ENCODE assay signal across 1 cellular context in the genomic region with DNA sequence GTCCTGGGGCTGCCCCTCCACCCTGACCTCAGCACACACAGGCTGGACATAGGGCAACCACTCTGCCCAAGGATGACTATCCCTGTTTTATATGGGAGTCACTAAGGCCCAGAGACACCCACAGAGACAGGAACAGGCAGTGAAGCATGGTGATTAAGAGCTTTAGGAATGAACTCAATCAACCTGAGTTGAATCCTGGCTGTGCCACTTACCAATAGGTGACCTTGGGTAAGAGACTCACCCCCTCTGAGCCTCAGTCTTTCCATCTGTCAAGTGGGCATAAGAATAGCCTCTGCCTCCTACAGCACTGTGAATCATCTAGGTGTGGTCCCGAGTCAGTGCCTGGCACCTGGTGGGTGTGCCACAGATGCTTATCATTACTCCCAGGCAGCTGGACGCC.
A peak's percentile ranks its signal among the peaks of the same experiment; 100 is the strongest.
TF ChIP-seq lines count a peak whose summit lies in the region.

No MANE protein-coding gene starts in this region.

TF ChIP-seq in IMR-90, 13 proteins besides CTCF, POLR2A, EP300 and RAD21:
- TF ChIP-seq MAFK (IDR thresholded peaks at IDR 0.05; ENCODE audit: low read depth, low read length), result no peak
- no peak for TF ChIP-seq FOS (IDR thresholded peaks at IDR 0.05; ENCODE audit: low read depth, low read length)
- peak; percentile 75 for TF ChIP-seq RCOR1 (IDR thresholded peaks at IDR 0.05; ENCODE audit: insufficient replicate concordance, low read length)
- TF ChIP-seq, protein P1, sequence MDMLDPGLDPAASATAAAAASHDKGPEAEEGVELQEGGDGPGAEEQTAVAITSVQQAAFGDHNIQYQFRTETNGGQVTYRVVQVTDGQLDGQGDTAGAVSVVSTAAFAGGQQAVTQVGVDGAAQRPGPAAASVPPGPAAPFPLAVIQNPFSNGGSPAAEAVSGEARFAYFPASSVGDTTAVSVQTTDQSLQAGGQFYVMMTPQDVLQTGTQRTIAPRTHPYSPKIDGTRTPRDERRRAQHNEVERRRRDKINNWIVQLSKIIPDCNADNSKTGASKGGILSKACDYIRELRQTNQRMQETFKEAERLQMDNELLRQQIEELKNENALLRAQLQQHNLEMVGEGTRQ (IDR thresholded peaks at IDR 0.05; ENCODE audit: low read depth, low read length), result no peak
- no peak for TF ChIP-seq NFE2L2 (IDR thresholded peaks at IDR 0.05; ENCODE audit: low read depth, low read length)
- no peak for TF ChIP-seq SMC3 (IDR thresholded peaks at IDR 0.05; ENCODE audit: low read depth, low read length)
